In genomic region chr3:25508901-25509300, GRCh38 we compare ENCODE assay signal across 2 cellular contexts.
TF ChIP-seq lines count a peak whose summit lies in the region.

No MANE protein-coding gene starts in this region.

TF ChIP-seq in A549, 52 proteins besides CTCF, POLR2A, EP300 and RAD21 (continued from another document):
- TF ChIP-seq PBX3 (IDR thresholded peaks at IDR 0.05) (no peak), CEBPB (IDR thresholded peaks at IDR 0.05) (peak; percentile 23 to 63; a peak in 3 of 4 replicates), JUNB (IDR thresholded peaks at IDR 0.05) (peak; percentile 71), ELK1 (IDR thresholded peaks at IDR 0.05; ENCODE audit: low read depth, low read length) (no peak), ESRRA (IDR thresholded peaks at IDR 0.05; ENCODE audit: borderline replicate concordance, low read length) (no peak)
TF ChIP-seq in A549: peak in this region for 5.

TF ChIP-seq in WTC11, 78 proteins besides CTCF, POLR2A, EP300 and RAD21 (continued from another document):
- TF ChIP-seq, protein P1, sequence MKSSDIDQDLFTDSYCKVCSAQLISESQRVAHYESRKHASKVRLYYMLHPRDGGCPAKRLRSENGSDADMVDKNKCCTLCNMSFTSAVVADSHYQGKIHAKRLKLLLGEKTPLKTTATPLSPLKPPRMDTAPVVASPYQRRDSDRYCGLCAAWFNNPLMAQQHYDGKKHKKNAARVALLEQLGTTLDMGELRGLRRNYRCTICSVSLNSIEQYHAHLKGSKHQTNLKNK (CRISPR knock-in tag; IDR thresholded peaks at IDR 0.05): no peak
- TF ChIP-seq SP1 (CRISPR knock-in tag; conservative IDR thresholded peaks at IDR 0.05) (no peak), HMGA2 (CRISPR knock-in tag; IDR thresholded peaks at IDR 0.05) (no peak), CREB1 (CRISPR knock-in tag; IDR thresholded peaks at IDR 0.05) (no peak), ETV6 (CRISPR knock-in tag; IDR thresholded peaks at IDR 0.05) (no peak), E2F5 (CRISPR knock-in tag; IDR thresholded peaks at IDR 0.05) (no peak), SOX15 (CRISPR knock-in tag; IDR thresholded peaks at IDR 0.05) (no peak), ZNF317 (CRISPR knock-in tag; IDR thresholded peaks at IDR 0.05; ENCODE audit: borderline replicate concordance, low read depth) (no peak), MYBL2 (CRISPR knock-in tag; IDR thresholded peaks at IDR 0.05) (no peak), ERG (CRISPR knock-in tag; IDR thresholded peaks at IDR 0.05) (no peak), TCF7 (CRISPR knock-in tag; IDR thresholded peaks at IDR 0.05; ENCODE audit: low read depth) (no peak), ZBTB21 (CRISPR knock-in tag; IDR thresholded peaks at IDR 0.05; ENCODE audit: borderline replicate concordance) (no peak)
- TF ChIP-seq, protein P2, sequence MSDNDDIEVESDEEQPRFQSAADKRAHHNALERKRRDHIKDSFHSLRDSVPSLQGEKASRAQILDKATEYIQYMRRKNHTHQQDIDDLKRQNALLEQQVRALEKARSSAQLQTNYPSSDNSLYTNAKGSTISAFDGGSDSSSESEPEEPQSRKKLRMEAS (CRISPR knock-in tag; IDR thresholded peaks at IDR 0.05): no peak
- TF ChIP-seq, protein P3, sequence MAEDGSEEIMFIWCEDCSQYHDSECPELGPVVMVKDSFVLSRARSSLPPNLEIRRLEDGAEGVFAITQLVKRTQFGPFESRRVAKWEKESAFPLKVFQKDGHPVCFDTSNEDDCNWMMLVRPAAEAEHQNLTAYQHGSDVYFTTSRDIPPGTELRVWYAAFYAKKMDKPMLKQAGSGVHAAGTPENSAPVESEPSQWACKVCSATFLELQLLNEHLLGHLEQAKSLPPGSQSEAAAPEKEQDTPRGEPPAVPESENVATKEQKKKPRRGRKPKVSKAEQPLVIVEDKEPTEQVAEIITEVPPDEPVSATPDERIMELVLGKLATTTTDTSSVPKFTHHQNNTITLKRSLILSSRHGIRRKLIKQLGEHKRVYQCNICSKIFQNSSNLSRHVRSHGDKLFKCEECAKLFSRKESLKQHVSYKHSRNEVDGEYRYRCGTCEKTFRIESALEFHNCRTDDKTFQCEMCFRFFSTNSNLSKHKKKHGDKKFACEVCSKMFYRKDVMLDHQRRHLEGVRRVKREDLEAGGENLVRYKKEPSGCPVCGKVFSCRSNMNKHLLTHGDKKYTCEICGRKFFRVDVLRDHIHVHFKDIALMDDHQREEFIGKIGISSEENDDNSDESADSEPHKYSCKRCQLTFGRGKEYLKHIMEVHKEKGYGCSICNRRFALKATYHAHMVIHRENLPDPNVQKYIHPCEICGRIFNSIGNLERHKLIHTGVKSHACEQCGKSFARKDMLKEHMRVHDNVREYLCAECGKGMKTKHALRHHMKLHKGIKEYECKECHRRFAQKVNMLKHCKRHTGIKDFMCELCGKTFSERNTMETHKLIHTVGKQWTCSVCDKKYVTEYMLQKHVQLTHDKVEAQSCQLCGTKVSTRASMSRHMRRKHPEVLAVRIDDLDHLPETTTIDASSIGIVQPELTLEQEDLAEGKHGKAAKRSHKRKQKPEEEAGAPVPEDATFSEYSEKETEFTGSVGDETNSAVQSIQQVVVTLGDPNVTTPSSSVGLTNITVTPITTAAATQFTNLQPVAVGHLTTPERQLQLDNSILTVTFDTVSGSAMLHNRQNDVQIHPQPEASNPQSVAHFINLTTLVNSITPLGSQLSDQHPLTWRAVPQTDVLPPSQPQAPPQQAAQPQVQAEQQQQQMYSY (CRISPR knock-in tag; IDR thresholded peaks at IDR 0.05): no peak
- TF ChIP-seq, protein P4, sequence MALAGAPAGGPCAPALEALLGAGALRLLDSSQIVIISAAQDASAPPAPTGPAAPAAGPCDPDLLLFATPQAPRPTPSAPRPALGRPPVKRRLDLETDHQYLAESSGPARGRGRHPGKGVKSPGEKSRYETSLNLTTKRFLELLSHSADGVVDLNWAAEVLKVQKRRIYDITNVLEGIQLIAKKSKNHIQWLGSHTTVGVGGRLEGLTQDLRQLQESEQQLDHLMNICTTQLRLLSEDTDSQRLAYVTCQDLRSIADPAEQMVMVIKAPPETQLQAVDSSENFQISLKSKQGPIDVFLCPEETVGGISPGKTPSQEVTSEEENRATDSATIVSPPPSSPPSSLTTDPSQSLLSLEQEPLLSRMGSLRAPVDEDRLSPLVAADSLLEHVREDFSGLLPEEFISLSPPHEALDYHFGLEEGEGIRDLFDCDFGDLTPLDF (CRISPR knock-in tag; IDR thresholded peaks at IDR 0.05): no peak
